ENCODE assay signal across 9 cellular contexts in the genomic region with DNA sequence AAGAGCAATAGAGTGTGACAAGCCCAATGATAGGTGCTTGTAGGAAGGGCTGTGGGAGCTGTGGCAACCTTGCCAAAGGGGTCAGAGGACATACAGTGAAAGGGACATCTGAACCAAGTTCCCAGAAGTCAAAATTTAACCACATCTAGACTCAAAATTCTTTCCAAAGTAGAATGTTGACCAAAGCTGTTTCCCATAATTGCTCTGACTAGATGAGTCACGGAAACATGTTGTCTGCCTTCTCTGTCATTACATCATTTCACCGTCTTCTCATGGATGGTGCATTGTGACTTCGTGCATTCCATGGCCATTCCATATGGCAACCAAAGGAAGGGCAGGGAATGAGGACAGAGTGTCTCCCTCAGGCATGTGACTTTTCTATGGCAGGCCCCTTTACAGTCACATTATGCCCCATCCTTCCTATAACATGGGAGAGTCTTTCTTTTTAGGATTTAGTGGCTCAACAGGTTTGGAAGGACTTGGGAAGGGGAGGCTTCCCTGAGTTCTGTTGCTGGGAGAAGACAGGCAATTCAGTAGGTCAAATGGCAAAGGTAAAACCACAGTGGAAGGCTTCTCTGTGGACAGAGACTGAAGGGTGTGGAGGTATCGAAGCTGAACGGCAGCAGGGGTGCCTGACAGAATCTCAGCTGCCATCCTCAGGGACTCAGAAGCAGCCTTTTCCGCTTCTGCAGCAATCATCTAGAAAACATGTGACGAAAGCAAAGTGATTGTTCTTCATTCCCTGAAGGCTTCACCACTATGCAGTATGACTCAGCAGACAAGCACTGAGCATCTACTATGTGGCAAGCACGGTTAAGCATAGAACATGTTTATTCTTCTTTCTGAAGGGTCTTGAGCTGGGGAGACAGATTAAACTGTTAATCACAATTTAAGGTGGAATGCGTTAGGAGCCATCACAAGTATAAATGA. TPM values are rescaled to one million over a fixed set of nuclear protein-coding genes. Genes with fewer than 3 reads are reported as not detected.
DNase-seq lines count a peak whose midpoint lies in the region; ATAC-seq and TF ChIP-seq lines count a peak whose summit lies in the region.
"Had no signal": no experiment of that assay in that cellular context is flagged by ENCODE, and none has a peak within 500 bp of the region (broad histone marks: within the 10 kb centered on the region; RNA-seq: fewer than 3 reads in every experiment).

No MANE protein-coding gene starts in this region.

- no peak for TF ChIP-seq POLR2A in IMR-90 (IDR thresholded peaks at IDR 0.05; ENCODE audit: low read depth, low read length)

- no peaks in the 10 kb centered on the region for H3K9me1 ChIP-seq in IMR-90 (ENCODE audit: insufficient read depth, low read length)

- no peak for TF ChIP-seq RAD21 in IMR-90 (IDR thresholded peaks at IDR 0.05; ENCODE audit: low read length)

- ATAC-seq in GM19035 (IDR thresholded peaks at IDR 0.05; ENCODE audit: unreplicated experiment): peak; percentile 61
- peak; percentile 81 for ATAC-seq in IMR-90 (ENCODE audit: low read depth)
- no peak for ATAC-seq in mucosa of descending colon

- no peak overlapping the region for H3K9ac ChIP-seq in IMR-90 (ENCODE audit: low read depth, low read length)

- no peak overlapping the region for H2AK5ac ChIP-seq in IMR-90 (ENCODE audit: low read depth, low read length)

- intact Hi-C loops in IMR-90 (cut with micrococcal nuclease): no loop called here
- intact Hi-C loops in mucosa of descending colon (cut with DNase I, micrococcal nuclease): no loop called here

- H3K79me1 ChIP-seq in IMR-90 (ENCODE audit: low read depth in 1 of 2, low read length in 2 of 2): no peaks in the 10 kb centered on the region

- BruUV-seq in IMR-90 (replicated peaks; lab: Mats Ljungman, UMichigan): no TSS peak

- no peak overlapping the region for H3K4ac ChIP-seq in IMR-90 (ENCODE audit: low read depth, low read length)

- H3K4me3 ChIP-seq in IMR-90 (ENCODE audit: insufficient read depth, low read depth, low read length): no peak overlapping the region
- no peak overlapping the region for H3K4me3 ChIP-seq in retinal pigment epithelial cell (ENCODE audit: low read length)
- H3K4me3 ChIP-seq in mucosa of descending colon: no peak overlapping the region

- DNase-seq in IMR-90: peak; percentile 63
- DNase-seq in astrocyte of the hippocampus (ENCODE audit: low read depth, low spot score): peak; percentile 56
- peak; percentile 26 for DNase-seq in retinal pigment epithelial cell (ENCODE audit: low read depth)
- DNase-seq in activated T-cell treated with anti-CD3 and anti-CD28 coated beads, Interleukin-2, amount 50 U/mL, for 1 hour: no peak
- DNase-seq in activated CD8-positive, alpha-beta memory T cell treated with anti-CD3 and anti-CD28 coated beads, Interleukin-2, amount 50 U/mL, for 4 hours: no peak
- DNase-seq in mucosa of descending colon: no peak
- DNase-seq in activated CD4-positive, alpha-beta T cell treated with anti-CD3 and anti-CD28 coated beads, Interleukin-2, amount 50 U/mL, for 4 hours: no peak

- no peak overlapping the region for H3K18ac ChIP-seq in IMR-90 (ENCODE audit: low read depth, low read length)

- in situ Hi-C loops in IMR-90 (cut with MboI; ENCODE audit: low sequenced_read_pairs): no loop called here

- TF ChIP-seq CTCF in IMR-90 (conservative IDR thresholded peaks at IDR 0.05; ENCODE audit: low read depth, low read length): no peak
- TF ChIP-seq CTCF in retinal pigment epithelial cell (conservative IDR thresholded peaks at IDR 0.05; ENCODE audit: low read depth, low read length): no peak
- TF ChIP-seq CTCF in mucosa of descending colon (IDR thresholded peaks at IDR 0.05): no peak

- no peak overlapping the region for H3K27ac ChIP-seq in IMR-90 (ENCODE audit: insufficient read depth, low read length)

- H4K91ac ChIP-seq in IMR-90 (ENCODE audit: insufficient read depth, low read depth, low read length): no peak overlapping the region

- POLR2A ChIA-PET in IMR-90 (lab: Charles Lee; ENCODE audit: unreplicated experiment): no interaction called here

- peak overlapping the region; percentile 18 for H2AFZ ChIP-seq in IMR-90 (replicated peaks; ENCODE audit: low read length, poor library complexity)

- H3K14ac ChIP-seq in IMR-90 (replicated peaks; ENCODE audit: low read depth, low read length): no peak overlapping the region

- H3K36me3 ChIP-seq in IMR-90 (ENCODE audit: control insufficient read depth, insufficient read depth, low read length) (no peaks in the 10 kb centered on the region), mucosa of descending colon (ENCODE audit: low read depth) (no peaks in the 10 kb centered on the region)

- H3K9me3 ChIP-seq in IMR-90 (ENCODE audit: control insufficient read depth, insufficient read depth, low read length): no peaks in the 10 kb centered on the region
- no peaks in the 10 kb centered on the region for H3K9me3 ChIP-seq in mucosa of descending colon

- H4K20me1 ChIP-seq in IMR-90 (ENCODE audit: insufficient read depth, low read length): no peaks in the 10 kb centered on the region

- CTCF ChIA-PET in IMR-90 (lab: Yijun Ruan, JAX): interaction anchor here (0.7 kb wide), 1 partner anchor 134 kb away, joined by 3 read pairs; no protein-coding TSS in a partner anchor

- no peaks in the 10 kb centered on the region; the same call in 1 of the 2 replicates for H3K27me3 ChIP-seq in IMR-90 (ENCODE audit: control insufficient read depth, insufficient read depth, low read length)

- H2AK9ac ChIP-seq in IMR-90 (replicated peaks; ENCODE audit: low read depth, low read length, poor library complexity): no peak overlapping the region

- peak overlapping the region; percentile 44; the same call in 1 of the 2 replicates for H3K4me2 ChIP-seq in IMR-90 (ENCODE audit: low read depth, low read length)

- H2BK15ac ChIP-seq in IMR-90 (ENCODE audit: low read depth, low read length): no peak overlapping the region

- H2BK20ac ChIP-seq in IMR-90 (ENCODE audit: low read depth, low read length): no peak overlapping the region

- no peak overlapping the region for H4K5ac ChIP-seq in IMR-90 (ENCODE audit: low read depth, low read length)

- no peak overlapping the region for H3K23ac ChIP-seq in IMR-90 (ENCODE audit: low read depth, low read length)

- H4K8ac ChIP-seq in IMR-90 (ENCODE audit: low read depth in 2 of 2, low read length in 2 of 2): no peak overlapping the region

- H3K4me1 ChIP-seq in IMR-90 (ENCODE audit: control insufficient read depth, insufficient read depth, low read length) (no peaks in the 10 kb centered on the region), mucosa of descending colon (ENCODE audit: low read depth) (no peaks in the 10 kb centered on the region)

- dilution Hi-C loops in IMR-90 (cut with HindIII; ENCODE audit: low sequenced_read_pairs, unreplicated experiment): no loop called here

- H3K56ac ChIP-seq in IMR-90 (ENCODE audit: extremely low read depth, insufficient read depth, low read length): no peak overlapping the region

- H2BK120ac ChIP-seq in IMR-90 (ENCODE audit: low read depth, low read length): no peak overlapping the region

- 32% methylated on average over 4 of the region's 9 CpGs; no CpG with 5 or more reads in 1 of the 2 experiments for WGBS in IMR-90 (ENCODE audit: extremely low coverage in 2 of 2, insufficient read length in 1 of 2), 2 experiments

- no peak overlapping the region for H2BK5ac ChIP-seq in IMR-90 (ENCODE audit: low read depth, low read length, poor library complexity, severe bottlenecking)

TF ChIP-seq in IMR-90, 13 proteins besides CTCF, POLR2A, EP300 and RAD21:
- TF ChIP-seq CEBPB (IDR thresholded peaks at IDR 0.05; ENCODE audit: low read depth, low read length) (peak; percentile 55), MAZ (IDR thresholded peaks at IDR 0.05; ENCODE audit: borderline replicate concordance, low read depth, low read length) (no peak), MAFK (IDR thresholded peaks at IDR 0.05; ENCODE audit: low read depth, low read length) (no peak), BHLHE40 (IDR thresholded peaks at IDR 0.05; ENCODE audit: low read depth, low read length) (no peak), FOS (IDR thresholded peaks at IDR 0.05; ENCODE audit: low read depth, low read length) (peak; percentile 27; the same call in 1 of the 2 replicates), NFE2L2 (IDR thresholded peaks at IDR 0.05; ENCODE audit: low read depth, low read length) (peak; percentile 70; the same call in 1 of the 2 replicates)
- TF ChIP-seq, protein P1, sequence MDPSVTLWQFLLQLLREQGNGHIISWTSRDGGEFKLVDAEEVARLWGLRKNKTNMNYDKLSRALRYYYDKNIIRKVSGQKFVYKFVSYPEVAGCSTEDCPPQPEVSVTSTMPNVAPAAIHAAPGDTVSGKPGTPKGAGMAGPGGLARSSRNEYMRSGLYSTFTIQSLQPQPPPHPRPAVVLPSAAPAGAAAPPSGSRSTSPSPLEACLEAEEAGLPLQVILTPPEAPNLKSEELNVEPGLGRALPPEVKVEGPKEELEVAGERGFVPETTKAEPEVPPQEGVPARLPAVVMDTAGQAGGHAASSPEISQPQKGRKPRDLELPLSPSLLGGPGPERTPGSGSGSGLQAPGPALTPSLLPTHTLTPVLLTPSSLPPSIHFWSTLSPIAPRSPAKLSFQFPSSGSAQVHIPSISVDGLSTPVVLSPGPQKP (IDR thresholded peaks at IDR 0.05; ENCODE audit: borderline replicate concordance, low read depth, low read length): no peak
- TF ChIP-seq, protein P2, sequence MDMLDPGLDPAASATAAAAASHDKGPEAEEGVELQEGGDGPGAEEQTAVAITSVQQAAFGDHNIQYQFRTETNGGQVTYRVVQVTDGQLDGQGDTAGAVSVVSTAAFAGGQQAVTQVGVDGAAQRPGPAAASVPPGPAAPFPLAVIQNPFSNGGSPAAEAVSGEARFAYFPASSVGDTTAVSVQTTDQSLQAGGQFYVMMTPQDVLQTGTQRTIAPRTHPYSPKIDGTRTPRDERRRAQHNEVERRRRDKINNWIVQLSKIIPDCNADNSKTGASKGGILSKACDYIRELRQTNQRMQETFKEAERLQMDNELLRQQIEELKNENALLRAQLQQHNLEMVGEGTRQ (IDR thresholded peaks at IDR 0.05; ENCODE audit: low read depth, low read length): no peak

RNA-seq across cellular contexts. Expression of a gene that starts 24.7 kb away (rescaled TPM):
- not detected in 2 replicates for total RNA-seq in IMR-90 (2012; rRNA removed)
- not detected in 2 replicates for polyA plus RNA-seq in IMR-90 (2012; rRNA removed)
- not detected in 2 replicates for polyA plus RNA-seq in IMR-90 (2012; cell fraction: cytosol; rRNA removed)
- not detected in 2 replicates for polyA plus RNA-seq in IMR-90 (2012; cell fraction: nucleus; rRNA removed; ENCODE audit: low replicate concordance)
- total RNA-seq in mucosa of descending colon: not detected
- total RNA-seq: mucosa of gallbladder had no signal

RNA-seq across cellular contexts. Expression of a gene that starts 40.6 kb away (rescaled TPM):
- total RNA-seq in IMR-90 (2012; rRNA removed) (not detected in 2 replicates), mucosa of descending colon (1 to 10 TPM in 1 of 3 donors, under 1 TPM in 2; 0.76 to 2.2 (median 0.92) TPM)
- polyA plus RNA-seq in IMR-90 (2012; rRNA removed): not detected in 2 replicates
- not detected in 2 replicates for polyA plus RNA-seq in IMR-90 (2012; cell fraction: cytosol; rRNA removed)
- not detected in 2 replicates for polyA plus RNA-seq in IMR-90 (2012; cell fraction: nucleus; rRNA removed; ENCODE audit: low replicate concordance)

Comparison
In these comparisons a context has a peak if more than half of its experiments do, and no peak if none do; other contexts are left out.
1. DNase-seq: peak in IMR-90 (single experiment), astrocyte of the hippocampus (single experiment) and retinal pigment epithelial cell (single experiment); none in activated T-cell treated with anti-CD3 and anti-CD28 coated beads, Interleukin-2, amount 50 U/mL, for 1 hour (single experiment), activated CD8-positive, alpha-beta memory T cell treated with anti-CD3 and anti-CD28 coated beads, Interleukin-2, amount 50 U/mL, for 4 hours (single experiment), mucosa of descending colon (0 of 3) and activated CD4-positive, alpha-beta T cell treated with anti-CD3 and anti-CD28 coated beads, Interleukin-2, amount 50 U/mL, for 4 hours (0 of 2).